Comparison of ENCODE assay signal across 24 cellular contexts in genomic region chr13:75721307-75721706, GRCh38.
"Had no signal": no experiment of that assay in that cellular context is flagged by ENCODE, and none has a peak within 500 bp of the region (broad histone marks: within the 10 kb centered on the region; RNA-seq: fewer than 3 reads in every experiment).

No MANE protein-coding gene starts in this region.

- H3K9me3 ChIP-seq: left ventricle myocardium inferior, mucosa of descending colon, ovary, right atrium auricular region, stomach, testis, thyroid gland, transverse colon, upper lobe of left lung, vagina had no signal

- DNase-seq: hippocampal formation; kidney; left ventricle myocardium inferior; midbrain; mucosa of descending colon; naive thymus-derived CD4-positive, alpha-beta T cell; ovary; stimulated activated CD4-positive, alpha-beta T cell treated with anti-CD3 and anti-CD28 coated beads, Interleukin-12 subunit alpha, Interleukin-12 subunit beta, amount 100 ng/mL, for 4 hours; stimulated activated CD4-positive, alpha-beta T cell treated with anti-CD3 and anti-CD28 coated beads, Interleukin-15, amount 100 ng/mL, for 24 hours; stimulated activated CD4-positive, alpha-beta T cell treated with anti-CD3 and anti-CD28 coated beads, Interleukin-2, amount 100 ng/mL, for 24 hours; stimulated activated CD4-positive, alpha-beta T cell treated with anti-CD3 and anti-CD28 coated beads, Interleukin-4, amount 100 ng/mL, for 1 hour; stimulated activated naive B cell treated with anti-CD40 and anti-IgM and Interleukin-4, amounts not matched to agents 10 μg/mL and 1 μg/mL and 100 μg/mL, for 72 hours; stimulated activated naive CD8-positive, alpha-beta T cell treated with anti-CD3 and anti-CD28 coated beads, Interleukin-15, Interleukin-2, amounts not matched to agents 100 U/mL and 50 U/mL, for 24 hours; stomach; testis; thyroid gland; transverse colon; upper lobe of left lung had no signal

- H3K27ac ChIP-seq: left ventricle myocardium inferior, ovary, right atrium auricular region, skin epidermis, stomach, testis, thyroid gland, transverse colon, upper lobe of left lung, vagina had no signal

- H3K36me3 ChIP-seq: left ventricle myocardium inferior, ovary, right atrium auricular region, stomach, thyroid gland, transverse colon, upper lobe of left lung, vagina had no signal

- H3K4me1 ChIP-seq: right atrium auricular region, testis, vagina had no signal

- ATAC-seq: mucosa of descending colon; naive thymus-derived CD4-positive, alpha-beta T cell; natural killer cell treated with Interleukin-12 subunit alpha and Interleukin-12 subunit beta and Interleukin-15 and Interleukin-18, amount 100 ng/mL, for 72 hours; sciatic nerve; stimulated activated naive B cell treated with anti-CD40 and anti-IgM and Interleukin-4, amounts not matched to agents 10 μg/mL and 1 μg/mL and 100 μg/mL, for 72 hours; stimulated activated naive CD8-positive, alpha-beta T cell treated with anti-CD3 and anti-CD28 coated beads, Interleukin-15, Interleukin-2, amounts not matched to agents 100 U/mL and 50 U/mL, for 24 hours had no signal

- H3K27me3 ChIP-seq: ovary, right atrium auricular region, stomach, testis, thyroid gland, transverse colon, upper lobe of left lung, vagina had no signal

- H3K4me3 ChIP-seq: left ventricle myocardium inferior, lung, mucosa of descending colon, ovary, right atrium auricular region, skin epidermis, stomach, testis, thyroid gland, transverse colon, upper lobe of left lung, vagina had no signal
